ENCODE assay signal across 10 cellular contexts in genomic region chr2:222993920-222994650, GRCh38. TPM values are rescaled to one million over a fixed set of nuclear protein-coding genes. Genes with fewer than 3 reads are reported as not detected.
DNase-seq lines count a peak whose midpoint lies in the region; ATAC-seq, FAIRE-seq and TF ChIP-seq lines count a peak whose summit lies in the region.
"Had no signal": no experiment of that assay in that cellular context is flagged by ENCODE, and none has a peak within 500 bp of the region (broad histone marks: within the 10 kb centered on the region; RNA-seq: fewer than 3 reads in every experiment).

No MANE protein-coding gene starts in this region.

- CTCF ChIA-PET in endothelial cell of umbilical vein (lab: Charles Lee), result interaction anchor here (0.8 kb wide), 1 partner anchor 11 kb away, joined by 3 read pairs; no protein-coding TSS in a partner anchor

- DNase-seq in NCI-H1105 (lab: John Stamatoyannopoulos, UW), result peak; percentile 3
- DNase-seq in NCI-H1105 treated with DMSO at 0.1 percent for 48 hours (lab: John Stamatoyannopoulos, UW), result no peak
- DNase-seq in endothelial cell of umbilical vein (ENCODE audit: low read depth, low spot score), result peak; percentile 86
- peak; percentile 86 for DNase-seq in middle frontal gyrus (ENCODE audit: extremely low spot score, low spot score)
- peak; percentile 90 to 95 for DNase-seq in uterus
- DNase-seq in NCI-H748 (lab: John Stamatoyannopoulos, UW; ENCODE audit: unreplicated experiment), result no peak

- H3K27me3 ChIP-seq in endothelial cell of umbilical vein (ENCODE audit: control insufficient read depth in 2 of 2, insufficient read depth in 2 of 2, low read length in 2 of 2), result no peaks in the 10 kb centered on the region
- H3K27me3 ChIP-seq in uterus, result no peaks in the 10 kb centered on the region

- dilution Hi-C loops in endothelial cell of umbilical vein (cut with MboI; ENCODE audit: extremely low pct_ligation_motif_present, low sequenced_read_pairs), result no loop called here

- no peak for TF ChIP-seq CTCF in endothelial cell of umbilical vein (IDR thresholded peaks at IDR 0.05; ENCODE audit: extremely low read depth in 1 of 2, insufficient read depth in 1 of 2, low read depth in 1 of 2, low read length in 2 of 2)
- no peak for TF ChIP-seq CTCF in uterus (IDR thresholded peaks at IDR 0.05)

- no peaks in the 10 kb centered on the region for H3K4me1 ChIP-seq in endothelial cell of umbilical vein (ENCODE audit: control insufficient read depth, extremely low read depth, insufficient read depth, low read length)
- peaks cover 4 to 8% of the 10 kb centered on the region in 2 donors for H3K4me1 ChIP-seq in uterus

- FAIRE-seq in endothelial cell of umbilical vein (lab: Jason Lieb, UNC), result no peak
- FAIRE-seq: A204.1 had no signal

- intact Hi-C loops in endothelial cell of umbilical vein (cut with micrococcal nuclease) (no loop called here), uterus (cut with DNase I; ENCODE audit: low total_unique reads) (no loop called here)

- H3K4me2 ChIP-seq in endothelial cell of umbilical vein (ENCODE audit: insufficient read depth, low read length), result no peak overlapping the region

- no peak overlapping the region for H2AFZ ChIP-seq in endothelial cell of umbilical vein (ENCODE audit: low read depth, low read length)

- no peak overlapping the region for H3K27ac ChIP-seq in endothelial cell of umbilical vein (ENCODE audit: insufficient read depth, low read depth, low read length)
- H3K27ac ChIP-seq in uterus, result peak overlapping the region; percentile 85 to 89

- no peaks in the 10 kb centered on the region for H3K9me1 ChIP-seq in endothelial cell of umbilical vein (replicated peaks; ENCODE audit: control insufficient read depth, extremely low read depth, insufficient read depth, low read length)

- TF ChIP-seq POLR2A in endothelial cell of umbilical vein (IDR thresholded peaks at IDR 0.05; ENCODE audit: low read depth, low read length), result no peak
- TF ChIP-seq POLR2A in uterus (IDR thresholded peaks at IDR 0.05), result no peak

- no peak overlapping the region for H3K9ac ChIP-seq in endothelial cell of umbilical vein (replicated peaks; ENCODE audit: extremely low read depth, insufficient read depth, low read length)

- H3K79me2 ChIP-seq in endothelial cell of umbilical vein (ENCODE audit: control insufficient read depth, insufficient read depth, low read length), result no peaks in the 10 kb centered on the region

- H3K9me3 ChIP-seq in endothelial cell of umbilical vein (replicated peaks; ENCODE audit: control insufficient read depth, insufficient read depth, low read length) (no peaks in the 10 kb centered on the region), uterus (no peaks in the 10 kb centered on the region)

- BruUV-seq in endothelial cell of umbilical vein (replicated peaks; lab: Mats Ljungman, UMichigan), result no TSS peak

- no peak overlapping the region for H3K4me3 ChIP-seq in endothelial cell of umbilical vein (replicated peaks in 1 of 3; ENCODE audit: insufficient read depth in 1 of 3, low read depth in 1 of 3, low read length in 3 of 3)
- H3K4me3 ChIP-seq in uterus, result peak overlapping the region in 1 of 2 donors; percentile 6

- H3K36me3 ChIP-seq in endothelial cell of umbilical vein (ENCODE audit: control insufficient read depth in 2 of 2, extremely low read depth in 1 of 2, insufficient read depth in 2 of 2, low read length in 2 of 2) (no peaks in the 10 kb centered on the region), uterus (no peaks in the 10 kb centered on the region)

- ATAC-seq in HG03342 (IDR thresholded peaks at IDR 0.05; ENCODE audit: unreplicated experiment), result no peak
- no peak for ATAC-seq in HG03460 (IDR thresholded peaks at IDR 0.05; ENCODE audit: unreplicated experiment)
- ATAC-seq: activated CD4-positive, CD25-positive, alpha-beta regulatory T cell treated with anti-CD3 and anti-CD28 coated beads, Interleukin-2, amount 50 U/mL, for 24 hours had no signal

- no peaks in the 10 kb centered on the region for H4K20me1 ChIP-seq in endothelial cell of umbilical vein (replicated peaks; ENCODE audit: control insufficient read depth, extremely low read depth, insufficient read depth, low read length)

- POLR2A ChIA-PET in endothelial cell of umbilical vein (lab: Charles Lee), result no interaction called here

TF ChIP-seq in endothelial cell of umbilical vein, 7 proteins besides CTCF, POLR2A, EP300 and RAD21:
- TF ChIP-seq FOS (IDR thresholded peaks at IDR 0.05; ENCODE audit: borderline replicate concordance, insufficient read depth, low read length) (no peak), POLR2AphosphoS5 (IDR thresholded peaks at IDR 0.05; ENCODE audit: insufficient read depth, low read depth, low read length) (no peak), JUN (IDR thresholded peaks at IDR 0.05; ENCODE audit: borderline replicate concordance, insufficient read depth, insufficient read length, low read depth) (no peak), MYC (IDR thresholded peaks at IDR 0.05; ENCODE audit: low read depth, low read length) (no peak)

RNA-seq across cellular contexts. Expression of gene KCNE4, which starts 57.9 kb away (rescaled TPM):
- total RNA-seq in endothelial cell of umbilical vein (not detected in 2 replicates), uterus (10 to 100 TPM in 3 of 4 donors, 1 to 10 TPM in 1; 9.8 to 52.8 (median 25.4) TPM)
- polyA plus RNA-seq in endothelial cell of umbilical vein, result 0.01 and 0.02 TPM in 2 replicates
- polyA plus RNA-seq in endothelial cell of umbilical vein (2011; cell fraction: cytosol; rRNA removed), result 0.01 TPM in 1 of 2 replicates, not detected in the other
- polyA plus RNA-seq in endothelial cell of umbilical vein (2011; cell fraction: nucleus; rRNA removed), result not detected in 2 replicates
- polyA plus RNA-seq in endothelial cell of umbilical vein (2012), result not detected in 2 replicates
- polyA minus RNA-seq in endothelial cell of umbilical vein, result 0.10 TPM in 1 of 2 replicates, not detected in the other
- polyA minus RNA-seq in endothelial cell of umbilical vein (2011; cell fraction: cytosol; rRNA and poly(A)+ RNA removed), result not detected
- polyA minus RNA-seq in endothelial cell of umbilical vein (2011; cell fraction: nucleus; rRNA and poly(A)+ RNA removed), result not detected in 2 replicates

Comparison
In these comparisons a context has a peak if more than half of its experiments do, and no peak if none do; other contexts are left out.
1. DNase-seq: peak in NCI-H1105 (single experiment), endothelial cell of umbilical vein (single experiment), middle frontal gyrus (single experiment) and uterus (2 of 2); none in NCI-H1105 treated with DMSO at 0.1 percent for 48 hours (single experiment) and NCI-H748 (single experiment).
2. RNA of gene KCNE4, which starts 57.9 kb away (total RNA-seq): 9.8 to 52.8 TPM in uterus; not detected in endothelial cell of umbilical vein; every median in the first group is over 10 times any median in the second.